ENCODE assay signal across 32 cellular contexts in genomic region chr7:128818694-128819093, GRCh38. TPM values are rescaled to one million over a fixed set of nuclear protein-coding genes. Genes with fewer than 3 reads are reported as not detected.
"Had no signal": no experiment of that assay in that cellular context is flagged by ENCODE, and none has a peak within 500 bp of the region (broad histone marks: within the 10 kb centered on the region; RNA-seq: fewer than 3 reads in every experiment).

No MANE protein-coding gene starts in this region.

- H3K27me3 ChIP-seq: pancreas, testis, thyroid gland, transverse colon had no signal

- H3K27me3 Mint-ChIP-seq: stimulated activated naive CD8-positive, alpha-beta T cell treated with anti-CD3 and anti-CD28 coated beads, Interleukin-15, amount 100 ng/mL, for 72 hours had no signal

- H3K4me3 ChIP-seq: left ventricle myocardium inferior, pancreas, prostate gland, spleen, testis, thyroid gland, transverse colon, upper lobe of right lung had no signal

- DNase-seq: hypothalamus; immature natural killer cell; kidney; left colon; left ventricle myocardium inferior; naive thymus-derived CD8-positive, alpha-beta T cell; nucleus accumbens; pancreas; posterior cingulate gyrus; retina; right cardiac atrium; small intestine; spleen; stimulated activated CD4-positive, alpha-beta T cell treated with anti-CD3 and anti-CD28 coated beads, Interleukin-4, amount 100 ng/mL, for 24 hours; stimulated activated naive CD4-positive, alpha-beta T cell treated with Interleukin-2 at 50 U/mL for 16 hours; stimulated activated naive CD8-positive, alpha-beta T cell treated with anti-CD3 and anti-CD28 coated beads, Interleukin-15, amount 100 ng/mL, for 72 hours; testis; thyroid gland; transverse colon; upper lobe of right lung had no signal

- H3K9me3 ChIP-seq: left ventricle myocardium inferior, pancreas, prostate gland, spleen, testis, thyroid gland, transverse colon, upper lobe of right lung had no signal

- H3K4me1 Mint-ChIP-seq: immature natural killer cell; neural crest cell; stimulated activated memory B cell treated with anti-CD40 and anti-IgM and Interleukin-4, amounts not matched to agents 10 μg/mL and 1 μg/mL and 100 μg/mL, for 72 hours had no signal

- H3K27ac Mint-ChIP-seq: immature natural killer cell; memory B cell; nephron; stimulated activated memory B cell treated with anti-CD40 and anti-IgM and Interleukin-4, amounts not matched to agents 10 μg/mL and 1 μg/mL and 100 μg/mL, for 72 hours; stimulated activated naive CD8-positive, alpha-beta T cell treated with anti-CD3 and anti-CD28 coated beads, Interleukin-15, amount 100 ng/mL, for 72 hours had no signal

- ATAC-seq: left colon; naive thymus-derived CD8-positive, alpha-beta T cell; pancreas; right cardiac atrium; sciatic nerve; stimulated activated memory B cell treated with anti-CD40 and anti-IgM and Interleukin-4, amounts not matched to agents 10 μg/mL and 1 μg/mL and 100 μg/mL, for 72 hours; stimulated activated naive CD8-positive, alpha-beta T cell treated with anti-CD3 and anti-CD28 coated beads, Interleukin-15, amount 100 ng/mL, for 72 hours; upper lobe of right lung had no signal

- H3K36me3 ChIP-seq: left ventricle myocardium inferior, pancreas, prostate gland, spleen, thyroid gland, transverse colon, upper lobe of right lung had no signal

- H3K4me1 ChIP-seq: left ventricle myocardium inferior, prostate gland, spleen, testis, thyroid gland, transverse colon, upper lobe of right lung had no signal

- H3K9me3 Mint-ChIP-seq: immature natural killer cell; memory B cell; naive thymus-derived CD8-positive, alpha-beta T cell; nephron; neural crest cell; stimulated activated memory B cell treated with anti-CD40 and anti-IgM and Interleukin-4, amounts not matched to agents 10 μg/mL and 1 μg/mL and 100 μg/mL, for 72 hours; stimulated activated naive CD8-positive, alpha-beta T cell treated with anti-CD3 and anti-CD28 coated beads, Interleukin-15, amount 100 ng/mL, for 72 hours had no signal

- H3K27ac ChIP-seq: left ventricle myocardium inferior, pancreas, prostate gland, spleen, testis, thyroid gland, transverse colon, upper lobe of right lung had no signal

- H3K36me3 Mint-ChIP-seq: immature natural killer cell; memory B cell; naive thymus-derived CD8-positive, alpha-beta T cell; stimulated activated memory B cell treated with anti-CD40 and anti-IgM and Interleukin-4, amounts not matched to agents 10 μg/mL and 1 μg/mL and 100 μg/mL, for 72 hours had no signal

- H3K4me3 Mint-ChIP-seq: immature natural killer cell; memory B cell; nephron; neural crest cell; stimulated activated memory B cell treated with anti-CD40 and anti-IgM and Interleukin-4, amounts not matched to agents 10 μg/mL and 1 μg/mL and 100 μg/mL, for 72 hours; stimulated activated naive CD8-positive, alpha-beta T cell treated with anti-CD3 and anti-CD28 coated beads, Interleukin-15, amount 100 ng/mL, for 72 hours had no signal

- FAIRE-seq: islet of Langerhans, kidney, pancreas, small intestine, urothelium cell line had no signal

RNA-seq across cellular contexts. Expression of gene FLNC, which starts 11.5 kb away (rescaled TPM):
- total RNA-seq: naive thymus-derived CD8-positive, alpha-beta T cell had no signal
- polyA plus RNA-seq: immature natural killer cell had no signal

RNA-seq across cellular contexts. Expression of gene OPN1SW, which starts 43.1 kb away (rescaled TPM):
- total RNA-seq: kidney; left colon; left ventricle myocardium inferior; lower leg skin; lung microvascular endothelial cell; mucosa of gallbladder; naive thymus-derived CD8-positive, alpha-beta T cell; neural crest cell; osteoblast; pancreas; prostate gland; right cardiac atrium; sciatic nerve; spleen; testis; thyroid gland; transverse colon; upper lobe of right lung had no signal
- polyA plus RNA-seq: immature natural killer cell, pancreas, right cardiac atrium, small intestine, spleen had no signal
